Comparison of ENCODE assay signal across 1 cellular context in the genomic region with DNA sequence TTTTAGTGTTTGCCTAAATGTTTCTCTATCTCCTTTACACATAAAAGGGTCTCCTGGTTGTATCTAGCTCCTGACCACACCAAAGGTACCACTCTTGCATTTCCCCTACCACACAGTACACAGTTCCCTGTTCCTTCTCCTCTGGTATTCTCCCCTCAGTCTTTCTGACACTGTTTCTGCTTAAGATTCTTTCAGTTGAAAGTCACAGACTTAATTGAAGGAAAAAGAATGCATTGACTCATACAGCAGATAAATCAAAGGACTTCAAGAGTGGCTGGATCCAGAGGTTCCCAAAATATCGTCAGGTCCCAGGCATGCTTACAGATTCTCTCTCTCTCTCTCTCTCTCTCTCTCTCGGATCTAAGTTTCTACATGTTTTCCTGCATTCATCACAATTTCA.
TF ChIP-seq lines count a peak whose summit lies in the region.

No MANE protein-coding gene starts in this region.

TF ChIP-seq in IMR-90, 13 proteins besides CTCF, POLR2A, EP300 and RAD21:
- TF ChIP-seq MAZ (IDR thresholded peaks at IDR 0.05; ENCODE audit: borderline replicate concordance, low read depth, low read length): no peak
- TF ChIP-seq RFX5 (IDR thresholded peaks at IDR 0.05; ENCODE audit: low read depth, low read length): no peak
- no peak for TF ChIP-seq MAFK (IDR thresholded peaks at IDR 0.05; ENCODE audit: low read depth, low read length)
